Comparison of ENCODE assay signal across 24 cellular contexts in the genomic region with DNA sequence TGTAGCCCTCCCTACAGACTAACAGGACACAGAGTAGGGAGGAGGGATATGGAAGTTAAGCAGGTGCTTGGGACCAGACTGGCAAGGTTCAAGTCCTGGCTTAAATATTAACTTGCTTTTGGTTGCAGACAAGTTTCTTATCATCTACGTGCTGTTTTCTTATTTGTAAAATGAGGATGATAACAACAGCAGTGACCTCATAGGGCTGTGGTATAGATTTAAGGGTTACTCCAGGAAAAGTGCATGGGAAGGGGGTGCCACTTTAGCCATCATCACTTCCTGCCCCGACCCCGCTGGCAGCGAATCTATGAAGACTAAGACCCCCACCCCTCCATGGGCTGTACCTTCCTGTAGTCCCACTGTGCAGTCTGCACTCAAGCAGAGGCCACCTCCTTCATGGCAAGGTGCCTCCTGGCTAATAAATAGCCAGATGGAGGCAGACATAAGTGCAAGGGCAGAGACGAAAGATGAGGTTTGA.
DNase-seq lines count a peak whose midpoint lies in the region; ATAC-seq and TF ChIP-seq lines count a peak whose summit lies in the region.
"Had no signal": no experiment of that assay in that cellular context is flagged by ENCODE, and none has a peak within 500 bp of the region (broad histone marks: within the 10 kb centered on the region; RNA-seq: fewer than 3 reads in every experiment).

No MANE protein-coding gene starts in this region.

- H3K4me1 ChIP-seq in esophagus muscularis mucosa, result peaks cover 16 to 40% (median 38%) of the 10 kb centered on the region in 4 donors

- H3K27me3 ChIP-seq in esophagus muscularis mucosa, result no peaks in the 10 kb centered on the region
- H3K27me3 ChIP-seq: MG63 had no signal

- no peak overlapping the region for H3K4me3 ChIP-seq in esophagus muscularis mucosa
- H3K4me3 ChIP-seq: MG63 had no signal

- no peak for TF ChIP-seq CTCF in VCaP (conservative IDR thresholded peaks at IDR 0.05)
- no peak for TF ChIP-seq CTCF in esophagus muscularis mucosa (IDR thresholded peaks at IDR 0.05)
- no peak for TF ChIP-seq CTCF in nephron (IDR thresholded peaks at IDR 0.05; ENCODE audit: unreplicated experiment in 3 of 3)
- no peak for TF ChIP-seq CTCF in type B pancreatic cell (conservative IDR thresholded peaks at IDR 0.05)

- peaks cover 4% of the 10 kb centered on the region for H3K27me3 Mint-ChIP-seq in nephron (ENCODE audit: low read depth)
- no peaks in the 10 kb centered on the region for H3K27me3 Mint-ChIP-seq in type B pancreatic cell

- no peaks in the 10 kb centered on the region for H3K9me3 ChIP-seq in esophagus muscularis mucosa
- H3K9me3 ChIP-seq: MG63, SK-N-SH had no signal

- DNase-seq in esophagus muscularis mucosa (ENCODE audit: extremely low spot score) (peak; percentile 42), type B pancreatic cell (ENCODE audit: extremely low spot score, unreplicated experiment) (no peak), hippocampal formation (lab: John Stamatoyannopoulos, UW) (no peak)
- DNase-seq: AML-193, COR-L47, EL, H7, Kasumi-1, MG63, NCI-H1048, NCI-H1436 treated with DMSO at 0.1 percent for 48 hours, NCI-H2029, NCI-H345, NCI-H526, PC-3, RPMI8226, SHP77 treated with DMSO at 0.1 percent for 48 hours, SK-N-SH had no signal

- intact Hi-C loops in esophagus muscularis mucosa (cut with DNase I), result loop anchor here (5.0 to 10.0 kb wide), 2 partner anchors 274 to 602 kb away; no protein-coding TSS in a partner anchor

- H3K9me3 Mint-ChIP-seq in nephron (no peaks in the 10 kb centered on the region), type B pancreatic cell (no peaks in the 10 kb centered on the region)
- H3K9me3 Mint-ChIP-seq: CD14-positive monocyte had no signal

- H3K36me3 Mint-ChIP-seq in nephron (ENCODE audit: low read depth), result peaks cover 3% of the 10 kb centered on the region
- no peaks in the 10 kb centered on the region for H3K36me3 Mint-ChIP-seq in type B pancreatic cell
- H3K36me3 Mint-ChIP-seq: CD14-positive monocyte had no signal

- H3K4me1 Mint-ChIP-seq in nephron, result peaks cover 17% of the 10 kb centered on the region
- H3K4me1 Mint-ChIP-seq in type B pancreatic cell (ENCODE audit: unreplicated experiment), result no peaks in the 10 kb centered on the region
- H3K4me1 Mint-ChIP-seq: CD14-positive monocyte had no signal

- ATAC-seq in GM21576 (IDR thresholded peaks at IDR 0.05; ENCODE audit: unreplicated experiment) (no peak), HG02763 (IDR thresholded peaks at IDR 0.05; ENCODE audit: unreplicated experiment) (no peak)
- ATAC-seq: PC-3 had no signal

- H3K27ac ChIP-seq in VCaP (peak overlapping the region; percentile 70; the same call in 1 of the 2 replicates), esophagus muscularis mucosa (replicated peaks in 1 of 4) (no peak overlapping the region)
- H3K27ac ChIP-seq: HL-60 had no signal

- no peak for TF ChIP-seq POLR2A in esophagus muscularis mucosa (IDR thresholded peaks at IDR 0.05; ENCODE audit: low read depth)

- peak overlapping the region; percentile 17 to 59 (median 45) for H3K27ac Mint-ChIP-seq in nephron
- peak overlapping the region; percentile 39 for H3K27ac Mint-ChIP-seq in type B pancreatic cell

- peaks cover 0 to 2% (median 0%) of the 10 kb centered on the region in 4 donors for H3K36me3 ChIP-seq in esophagus muscularis mucosa
- H3K36me3 ChIP-seq: MG63 had no signal

- no peak overlapping the region for H3K4me3 Mint-ChIP-seq in nephron
- H3K4me3 Mint-ChIP-seq in type B pancreatic cell, result no peak overlapping the region

- TF ChIP-seq EP300 in esophagus muscularis mucosa (IDR thresholded peaks at IDR 0.05), result no peak

- 81% methylated on average over 5 of the region's 5 CpGs for WGBS in esophagus muscularis mucosa
